ENCODE assay signal across 26 cellular contexts in the genomic region with DNA sequence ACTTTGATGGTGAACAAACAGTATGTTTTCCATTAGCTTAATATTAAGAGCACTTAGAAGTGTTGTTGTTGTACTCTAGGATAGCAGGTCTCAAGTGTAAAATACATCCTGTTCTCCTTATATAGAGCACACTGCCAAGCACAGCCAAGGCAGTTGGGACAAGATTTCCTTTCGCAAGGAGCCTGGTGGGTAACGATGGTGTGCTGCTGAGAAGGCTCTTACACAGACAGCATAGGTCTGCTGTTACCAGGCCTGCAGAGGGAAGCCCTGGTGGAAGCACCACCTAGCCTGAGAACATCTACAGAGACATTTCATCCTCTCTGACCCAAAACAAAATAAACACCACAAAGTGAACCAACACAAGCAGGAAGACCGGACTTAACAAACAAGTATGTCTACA.
DNase-seq lines count a peak whose midpoint lies in the region; ATAC-seq and TF ChIP-seq lines count a peak whose summit lies in the region.
"Had no signal": no experiment of that assay in that cellular context is flagged by ENCODE, and none has a peak within 500 bp of the region (broad histone marks: within the 10 kb centered on the region; RNA-seq: fewer than 3 reads in every experiment).

No MANE protein-coding gene starts in this region.

- H3K9ac ChIP-seq in BLaER1 treated with 17β-estradiol and CSF1 and Interleukin-3, amounts not matched to agents 10 nM and 100 nM: no peak overlapping the region
- no peak overlapping the region for H3K9ac ChIP-seq in SK-N-SH

- H3K79me2 ChIP-seq in SK-N-SH (ENCODE audit: insufficient read depth): no peaks in the 10 kb centered on the region

- H3K27me3 Mint-ChIP-seq in brain: no peaks in the 10 kb centered on the region
- no peaks in the 10 kb centered on the region for H3K27me3 Mint-ChIP-seq in naive B cell
- no peaks in the 10 kb centered on the region for H3K27me3 Mint-ChIP-seq in T-cell
- H3K27me3 Mint-ChIP-seq: activated CD4-positive, alpha-beta memory T cell treated with anti-CD3 and anti-CD28 coated beads for 36 hours had no signal

- H3F3A ChIP-seq in SK-N-SH (replicated peaks; ENCODE audit: insufficient read depth): no peaks in the 10 kb centered on the region

- peaks cover 0 to 38% (median 0%) of the 10 kb centered on the region in 11 experiments; a peak in 6 of 22 replicates for H4K20me1 ChIP-seq in BLaER1 treated with 17β-estradiol and CSF1 and Interleukin-3, amounts not matched to agents 10 nM and 100 nM
- no peaks in the 10 kb centered on the region for H4K20me1 ChIP-seq in SK-N-SH (ENCODE audit: insufficient read depth)

- H3K27ac ChIP-seq in BLaER1 treated with 17β-estradiol and CSF1 and Interleukin-3, amounts not matched to agents 10 nM and 100 nM: peak overlapping the region in 7 of 11 experiments; percentile 14 to 61 (median 51); a peak in 10 of 22 replicates
- no peak overlapping the region for H3K27ac ChIP-seq in SK-N-SH (ENCODE audit: low read depth in 2 of 2, low read length in 1 of 2)
- H3K27ac ChIP-seq: A549, body of pancreas, heart left ventricle, psoas muscle had no signal

- 72% methylated on average over 2 of the region's 3 CpGs for WGBS in SK-N-SH (ENCODE audit: low lambda C conversion rate)

- peak; percentile 13 for DNase-seq in MV-4-11 (lab: John Stamatoyannopoulos, UW)
- DNase-seq in naive B cell: no peak
- DNase-seq in SKM-1 treated with dmso at 0.1 percent for 144 hours (lab: John Stamatoyannopoulos, UW; ENCODE audit: unreplicated experiment): no peak
- DNase-seq in T-cell: no peak
- no peak for DNase-seq in SK-N-SH
- DNase-seq: activated CD4-positive, alpha-beta memory T cell treated with anti-CD3 and anti-CD28 coated beads for 36 hours; activated CD4-positive, alpha-beta T cell treated with anti-CD3 and anti-CD28 coated beads for 1 hour; activated naive CD4-positive, alpha-beta T cell; activated T-cell treated with anti-CD3 and anti-CD28 coated beads, Interleukin-2, amount 50 U/mL, for 72 hours; body of pancreas; CD8-positive, alpha-beta T cell; heart left ventricle; IMR-90; kidney; natural killer cell; NCI-H1048; occipital lobe; OCI-M1; psoas muscle; stimulated activated CD4-positive, alpha-beta T cell treated with anti-CD3 and anti-CD28 coated beads, Interleukin-4, amount 100 ng/mL, for 1 hour; T-helper 17 cell had no signal

- H3K4me3 ChIP-seq in BLaER1 treated with 17β-estradiol and CSF1 and Interleukin-3, amounts not matched to agents 10 nM and 100 nM: no peak overlapping the region
- no peak overlapping the region for H3K4me3 ChIP-seq in SK-N-SH (ENCODE audit: low read depth in 2 of 2, low read length in 1 of 2)
- H3K4me3 ChIP-seq: A549, body of pancreas, heart left ventricle, psoas muscle had no signal

- no peak overlapping the region for H3K4me3 Mint-ChIP-seq in brain
- peak overlapping the region in 5 of 8 donors; percentile 9 to 61 (median 48) for H3K4me3 Mint-ChIP-seq in naive B cell
- H3K4me3 Mint-ChIP-seq in T-cell: no peak overlapping the region
- H3K4me3 Mint-ChIP-seq: activated CD4-positive, alpha-beta memory T cell treated with anti-CD3 and anti-CD28 coated beads for 36 hours; activated T-cell treated with anti-CD3 and anti-CD28 coated beads, Interleukin-2, amount 50 U/mL, for 72 hours; CD8-positive, alpha-beta T cell; natural killer cell; T-helper 17 cell had no signal

- POLR2A ChIA-PET in T-cell (lab: Charles Lee): no interaction called here
- POLR2A ChIA-PET in SK-N-SH (lab: Yijun Ruan, JAX): no interaction called here

- peaks cover 6 to 41% (median 16%) of the 10 kb centered on the region in 10 experiments; a peak in 15 of 20 replicates for H3K4me1 ChIP-seq in BLaER1 treated with 17β-estradiol and CSF1 and Interleukin-3, amounts not matched to agents 10 nM and 100 nM
- no peaks in the 10 kb centered on the region for H3K4me1 ChIP-seq in SK-N-SH (ENCODE audit: control insufficient read depth in 1 of 2, insufficient read depth in 2 of 2, low read depth in 1 of 2, low read length in 1 of 2)
- H3K4me1 ChIP-seq: A549, psoas muscle had no signal

- TF ChIP-seq RAD21 in SK-N-SH (IDR thresholded peaks at IDR 0.05; ENCODE audit: low read length): no peak

- no peak for ATAC-seq in naive B cell (ENCODE audit: low read depth in 2 of 2)
- no peak for ATAC-seq in T-cell (replicated peaks in 1 of 4)
- no peak for ATAC-seq in HG03457 (IDR thresholded peaks at IDR 0.05; ENCODE audit: unreplicated experiment)
- ATAC-seq: A549; activated T-cell treated with anti-CD3 and anti-CD28 coated beads, Interleukin-2, amount 50 U/mL, for 72 hours; body of pancreas; CD8-positive, alpha-beta T cell; esophagus mucosa; natural killer cell; psoas muscle; T-helper 17 cell had no signal

- TF ChIP-seq CTCF in brain (conservative IDR thresholded peaks at IDR 0.05): no peak
- no peak for TF ChIP-seq CTCF in SK-N-SH (IDR thresholded peaks at IDR 0.05)

- H3K36me3 Mint-ChIP-seq in brain (peaks cover 39% of the 10 kb centered on the region), naive B cell (peaks cover 35 to 37% of the 10 kb centered on the region in 2 donors), T-cell (no peaks in the 10 kb centered on the region)
- H3K36me3 Mint-ChIP-seq: activated CD4-positive, alpha-beta memory T cell treated with anti-CD3 and anti-CD28 coated beads for 36 hours; CD8-positive, alpha-beta T cell; natural killer cell had no signal

- H3K9me3 Mint-ChIP-seq in brain: peaks cover 0 to 5% (median 3%) of the 10 kb centered on the region in 5 experiments
- H3K9me3 Mint-ChIP-seq in naive B cell: peaks cover 0 to 5% (median 0%) of the 10 kb centered on the region in 7 donors
- H3K9me3 Mint-ChIP-seq in T-cell: no peaks in the 10 kb centered on the region
- H3K9me3 Mint-ChIP-seq: activated CD4-positive, alpha-beta memory T cell treated with anti-CD3 and anti-CD28 coated beads for 36 hours; activated T-cell treated with anti-CD3 and anti-CD28 coated beads, Interleukin-2, amount 50 U/mL, for 72 hours; CD8-positive, alpha-beta T cell; natural killer cell had no signal

- H3K4me2 ChIP-seq in BLaER1 treated with 17β-estradiol and CSF1 and Interleukin-3, amounts not matched to agents 10 nM and 100 nM: peak overlapping the region in 2 of 11 experiments; percentile 2 to 6; a peak in 1 of 22 replicates
- H3K4me2 ChIP-seq in SK-N-SH: no peak overlapping the region
- H3K4me2 ChIP-seq: A549 had no signal

- H3K9me2 ChIP-seq in SK-N-SH: no peaks in the 10 kb centered on the region

- H3K27me3 ChIP-seq in BLaER1 treated with 17β-estradiol and CSF1 and Interleukin-3, amounts not matched to agents 10 nM and 100 nM: no peaks in the 10 kb centered on the region
- H3K27me3 ChIP-seq in SK-N-SH (ENCODE audit: insufficient read depth): no peaks in the 10 kb centered on the region
- H3K27me3 ChIP-seq: body of pancreas, heart left ventricle had no signal

- H3K27ac Mint-ChIP-seq in brain: peak overlapping the region in 3 of 5 experiments; percentile 8 to 29 (median 11)
- peak overlapping the region; percentile 51 to 92 (median 76) for H3K27ac Mint-ChIP-seq in naive B cell
- H3K27ac Mint-ChIP-seq in T-cell: no peak overlapping the region
- H3K27ac Mint-ChIP-seq: activated CD4-positive, alpha-beta memory T cell treated with anti-CD3 and anti-CD28 coated beads for 36 hours; activated T-cell treated with anti-CD3 and anti-CD28 coated beads, Interleukin-2, amount 50 U/mL, for 72 hours; CD8-positive, alpha-beta T cell; natural killer cell; T-helper 17 cell had no signal

- H3K4me1 Mint-ChIP-seq in brain: peaks cover 71% of the 10 kb centered on the region
- H3K4me1 Mint-ChIP-seq in naive B cell: peaks cover 67 to 90% (median 81%) of the 10 kb centered on the region in 3 donors
- no peaks in the 10 kb centered on the region for H3K4me1 Mint-ChIP-seq in T-cell

- H2AFZ ChIP-seq in SK-N-SH (ENCODE audit: low read depth): no peak overlapping the region

- CTCF ChIA-PET in T-cell (lab: Charles Lee) (no interaction called here), SK-N-SH (lab: Yijun Ruan, JAX) (no interaction called here)

- H3K9me3 ChIP-seq in BLaER1 treated with 17β-estradiol and CSF1 and Interleukin-3, amounts not matched to agents 10 nM and 100 nM (replicated peaks in 1 of 11): peaks cover 0 to 5% (median 0%) of the 10 kb centered on the region in 11 experiments; a peak in 2 of 22 replicates
- no peaks in the 10 kb centered on the region for H3K9me3 ChIP-seq in SK-N-SH
- H3K9me3 ChIP-seq: A549, heart left ventricle, psoas muscle had no signal

- TF ChIP-seq EP300 in SK-N-SH (IDR thresholded peaks at IDR 0.05; ENCODE audit: borderline replicate concordance in 1 of 2, low read depth in 1 of 2, low read length in 1 of 2): no peak

- peaks cover 0 to 96% (median 84%) of the 10 kb centered on the region in 11 experiments; a peak in 18 of 22 replicates for H3K36me3 ChIP-seq in BLaER1 treated with 17β-estradiol and CSF1 and Interleukin-3, amounts not matched to agents 10 nM and 100 nM
- no peaks in the 10 kb centered on the region for H3K36me3 ChIP-seq in SK-N-SH (replicated peaks in 1 of 2; ENCODE audit: control insufficient read depth in 1 of 2, insufficient read depth in 2 of 2, low read length in 1 of 2)
- H3K36me3 ChIP-seq: heart left ventricle had no signal

TF ChIP-seq in SK-N-SH, 30 proteins besides CTCF, POLR2A, EP300 and RAD21:
- TF ChIP-seq MEF2A (IDR thresholded peaks at IDR 0.05; ENCODE audit: borderline replicate concordance, low read depth) (no peak), MXI1 (IDR thresholded peaks at IDR 0.05; ENCODE audit: low read depth, low read length) (no peak), RFX5 (IDR thresholded peaks at IDR 0.05; ENCODE audit: low read length) (no peak), CHD2 (IDR thresholded peaks at IDR 0.05; ENCODE audit: low read length, partially characterized antibody) (no peak), TCF12 (IDR thresholded peaks at IDR 0.05) (no peak), TEAD4 (IDR thresholded peaks at IDR 0.05; ENCODE audit: borderline replicate concordance, insufficient read depth) (no peak), POLR2AphosphoS5 (IDR thresholded peaks at IDR 0.05; ENCODE audit: low read depth, low read length) (no peak)

Comparison
In these comparisons a context has a peak if more than half of its experiments do, and no peak if none do; other contexts are left out.
1. H3K27ac ChIP-seq: peak in BLaER1 treated with 17β-estradiol and CSF1 and Interleukin-3, amounts not matched to agents 10 nM and 100 nM (7 of 11); none in SK-N-SH (0 of 2).
2. H3K27ac Mint-ChIP-seq: peak in brain (3 of 5) and naive B cell (6 of 6); none in T-cell (0 of 2).
3. H3K4me3 Mint-ChIP-seq: peak in naive B cell (5 of 8); none in brain (0 of 5) and T-cell (0 of 3).